Comparison of ENCODE assay signal across 24 cellular contexts in genomic region chr5:174187481-174187880, GRCh38.
"Had no signal": no experiment of that assay in that cellular context is flagged by ENCODE, and none has a peak within 500 bp of the region (broad histone marks: within the 10 kb centered on the region; RNA-seq: fewer than 3 reads in every experiment).

No MANE protein-coding gene starts in this region.

- H3K27ac ChIP-seq: dorsolateral prefrontal cortex, esophagus muscularis mucosa, foreskin keratinocyte, gastroesophageal sphincter, heart left ventricle, left lung, psoas muscle, thoracic aorta, tibial nerve, upper lobe of left lung had no signal

- H3K4me3 ChIP-seq: dorsolateral prefrontal cortex, esophagus muscularis mucosa, gastroesophageal sphincter, heart left ventricle, left lung, mucosa of descending colon, psoas muscle, thoracic aorta, tibial nerve, upper lobe of left lung had no signal

- ATAC-seq: foreskin keratinocyte; gastroesophageal sphincter; right cardiac atrium; stimulated activated naive B cell treated with anti-CD40 and anti-IgM and Interleukin-4, amounts not matched to agents 10 μg/mL and 1 μg/mL and 100 μg/mL, for 72 hours had no signal

- H3K9me3 ChIP-seq: esophagus muscularis mucosa, gastroesophageal sphincter, heart left ventricle, left lung, mucosa of descending colon, psoas muscle, thoracic aorta, tibial nerve, upper lobe of left lung had no signal

- FAIRE-seq: endothelial cell of umbilical vein, islet of Langerhans, small intestine, urothelium cell line had no signal

- H3K27me3 ChIP-seq: dorsolateral prefrontal cortex, foreskin keratinocyte, upper lobe of left lung had no signal

- H3K4me1 ChIP-seq: esophagus muscularis mucosa, foreskin keratinocyte, gastroesophageal sphincter, psoas muscle, tibial nerve, upper lobe of left lung had no signal

- H3K36me3 ChIP-seq: esophagus muscularis mucosa, gastroesophageal sphincter, heart left ventricle, left lung, thoracic aorta, tibial nerve, upper lobe of left lung had no signal

- DNase-seq: dorsolateral prefrontal cortex; effector CD8-positive, alpha-beta T cell; foreskin keratinocyte; heart left ventricle; hippocampal formation; left cardiac atrium; left lung; mesenchymal stem cell; mucosa of descending colon; naive B cell; small intestine; stimulated activated CD4-positive, alpha-beta T cell treated with anti-CD3 and anti-CD28 coated beads, Interleukin-15, amount 100 ng/mL, for 24 hours; stimulated activated CD4-positive, alpha-beta T cell treated with anti-CD3 and anti-CD28 coated beads, Interleukin-2, amount 100 ng/mL, for 48 hours; stimulated activated naive B cell treated with anti-CD40 and anti-IgM and Interleukin-4, amounts not matched to agents 10 μg/mL and 1 μg/mL and 100 μg/mL, for 72 hours; upper lobe of left lung had no signal
